Comparison of ENCODE assay signal across 8 cellular contexts in genomic region chr5:109409061-109409843, GRCh38. TPM values are rescaled to one million over a fixed set of nuclear protein-coding genes. Genes with fewer than 3 reads are reported as not detected.
DNase-seq lines count a peak whose midpoint lies in the region; ATAC-seq and TF ChIP-seq lines count a peak whose summit lies in the region.

No MANE protein-coding gene starts in this region.

- peak overlapping the region; percentile 100 for H3K27ac Mint-ChIP-seq in activated CD4-positive, alpha-beta T cell treated with anti-CD3 and anti-CD28 coated beads, Interleukin-2, amount 10 ng/mL, durations not matched to agents 24 days and 14 days

- under 1% methylated on average over 50 of the region's 50 CpGs for WGBS in liver

- H3K36me3 ChIP-seq in colonic mucosa (no peaks in the 10 kb centered on the region), liver (ENCODE audit: control insufficient read depth in 4 of 4, insufficient read depth in 3 of 4, low read depth in 1 of 4, low read length in 3 of 4) (peaks cover 0 to 3% (median 0%) of the 10 kb centered on the region in 4 donors)

- in situ Hi-C loops in ACHN (cut with HindIII; ENCODE audit: low pct_ligation_motif_present, low pct_unique_long_range_greater_than_20kb, low sequenced_read_pairs) = no loop called here

- ATAC-seq in GM18868 (IDR thresholded peaks at IDR 0.05; ENCODE audit: unreplicated experiment) (peak; percentile 31), HG03097 (IDR thresholded peaks at IDR 0.05; ENCODE audit: low FRiP score, unreplicated experiment) (peak; percentile 23)

- peaks cover 19% of the 10 kb centered on the region for H3K36me3 Mint-ChIP-seq in activated CD4-positive, alpha-beta T cell treated with anti-CD3 and anti-CD28 coated beads, Interleukin-2, amount 10 ng/mL, durations not matched to agents 24 days and 14 days (ENCODE audit: low read depth)

- no peaks in the 10 kb centered on the region for H3K27me3 Mint-ChIP-seq in activated CD4-positive, alpha-beta T cell treated with anti-CD3 and anti-CD28 coated beads, Interleukin-2, amount 10 ng/mL, durations not matched to agents 24 days and 14 days

- TF ChIP-seq CTCF in colonic mucosa (IDR thresholded peaks at IDR 0.05) (no peak), liver (IDR thresholded peaks at IDR 0.05; ENCODE audit: low read depth, low read length, missing input control) (no peak)

- no peaks in the 10 kb centered on the region for H3K27me3 ChIP-seq in colonic mucosa
- no peaks in the 10 kb centered on the region for H3K27me3 ChIP-seq in liver (ENCODE audit: control insufficient read depth in 4 of 4, insufficient read depth in 4 of 4, low read length in 3 of 4)

- peaks cover 44% of the 10 kb centered on the region for H3K4me1 Mint-ChIP-seq in activated CD4-positive, alpha-beta T cell treated with anti-CD3 and anti-CD28 coated beads, Interleukin-2, amount 10 ng/mL, durations not matched to agents 24 days and 14 days

- TF ChIP-seq RAD21 in liver (IDR thresholded peaks at IDR 0.05) = peak; percentile 3 to 39

- peaks cover 6% of the 10 kb centered on the region for H3K9me3 Mint-ChIP-seq in activated CD4-positive, alpha-beta T cell treated with anti-CD3 and anti-CD28 coated beads, Interleukin-2, amount 10 ng/mL, durations not matched to agents 24 days and 14 days

- intact Hi-C loops in activated CD4-positive, alpha-beta T cell treated with anti-CD3 and anti-CD28 coated beads, Interleukin-2, amount 10 ng/mL, durations not matched to agents 24 days and 14 days (cut with micrococcal nuclease) = loop anchor here (1.0 to 2.0 kb wide), 2 partner anchors 1027 to 1330 kb away; partner anchors contain the start of genes FBXL17 and SLC25A46
- intact Hi-C loops in colonic mucosa (cut with DNase I) = no loop called here

- H3K9ac ChIP-seq in colonic mucosa (ENCODE audit: low read depth in 2 of 2, low read length in 2 of 2) = peak overlapping the region; percentile 96 to 99
- H3K9ac ChIP-seq in liver (ENCODE audit: low read depth in 1 of 2, low read length in 2 of 2) = peak overlapping the region; percentile 94 to 96

- H3K4me1 ChIP-seq in colonic mucosa (no peaks in the 10 kb centered on the region), liver (ENCODE audit: control insufficient read depth in 4 of 4, insufficient read depth in 4 of 4, low read length in 3 of 4) (peaks cover 3 to 31% (median 23%) of the 10 kb centered on the region in 4 donors)

- H3K4me3 ChIP-seq in colonic mucosa (peak overlapping the region; percentile 57), liver (ENCODE audit: low read depth in 1 of 3, low read length in 3 of 3) (peak overlapping the region; percentile 76 to 93 (median 90))

- peak overlapping the region; percentile 99 for H3K4me3 Mint-ChIP-seq in activated CD4-positive, alpha-beta T cell treated with anti-CD3 and anti-CD28 coated beads, Interleukin-2, amount 10 ng/mL, durations not matched to agents 24 days and 14 days

- H3K9me3 ChIP-seq in colonic mucosa (no peaks in the 10 kb centered on the region), liver (ENCODE audit: control insufficient read depth in 4 of 4, low read length in 3 of 4) (no peaks in the 10 kb centered on the region)

- peak overlapping the region; percentile 93 for H3K27ac ChIP-seq in colonic mucosa
- peak overlapping the region; percentile 97 to 99 for H3K27ac ChIP-seq in liver (ENCODE audit: low read depth in 1 of 2, low read length in 2 of 2)

- DNase-seq in ACHN = peak; percentile 75
- DNase-seq in NCI-H460 (ENCODE audit: extremely low read depth, low read depth) = peak; percentile 73
- DNase-seq in activated CD4-positive, alpha-beta T cell treated with anti-CD3 and anti-CD28 coated beads, Interleukin-2, amount 10 ng/mL, durations not matched to agents 24 days and 14 days = peak; percentile 94
- DNase-seq in colonic mucosa = peak; percentile 61
- peak; percentile 82 for DNase-seq in stimulated activated CD4-positive, alpha-beta T cell treated with anti-CD3 and anti-CD28 coated beads, Interleukin-4, amount 100 ng/mL, for 24 hours

TF ChIP-seq in liver, 16 proteins besides CTCF, POLR2A, EP300 and RAD21:
- TF ChIP-seq MAX (IDR thresholded peaks at IDR 0.05) (no peak), TAF1 (conservative IDR thresholded peaks at IDR 0.05) (peak; percentile 60), YY1 (IDR thresholded peaks at IDR 0.05) (peak; percentile 74), REST (IDR thresholded peaks at IDR 0.05) (peak; percentile 42), FOXA2 (IDR thresholded peaks at IDR 0.05) (no peak)

RNA-seq across cellular contexts. Expression of gene PJA2, which starts 0.5 kb away (rescaled TPM):
- 46.3 and 50.8 TPM in 2 replicates for total RNA-seq in NCI-H460 (2014; rRNA removed; shearing (Covaris generic))
- 22.5 and 36.8 TPM in 2 replicates for polyA plus RNA-seq in NCI-H460 (2014; cell fraction: nucleus; rRNA removed)
- total RNA-seq in activated CD4-positive, alpha-beta T cell treated with anti-CD3 and anti-CD28 coated beads, Interleukin-2, amount 10 ng/mL, durations not matched to agents 24 days and 14 days = 39.4 and 40.6 TPM in 2 replicates
- total RNA-seq in colonic mucosa (100 to 1,000 TPM in 1 of 2 donors, 10 to 100 TPM in 1; 55.9 to 102 TPM), liver (10 to 100 TPM; 59.1 to 69.2 TPM)
- 10 to 100 TPM; 23.6 to 26.5 TPM for polyA plus RNA-seq in liver

Comparison
In these comparisons a context has a peak if more than half of its experiments do, and no peak if none do; other contexts are left out.
1. Peak in every context shown above with its lines: DNase-seq, ATAC-seq, H3K4me3 ChIP-seq and H3K27ac ChIP-seq.